In the genomic region with DNA sequence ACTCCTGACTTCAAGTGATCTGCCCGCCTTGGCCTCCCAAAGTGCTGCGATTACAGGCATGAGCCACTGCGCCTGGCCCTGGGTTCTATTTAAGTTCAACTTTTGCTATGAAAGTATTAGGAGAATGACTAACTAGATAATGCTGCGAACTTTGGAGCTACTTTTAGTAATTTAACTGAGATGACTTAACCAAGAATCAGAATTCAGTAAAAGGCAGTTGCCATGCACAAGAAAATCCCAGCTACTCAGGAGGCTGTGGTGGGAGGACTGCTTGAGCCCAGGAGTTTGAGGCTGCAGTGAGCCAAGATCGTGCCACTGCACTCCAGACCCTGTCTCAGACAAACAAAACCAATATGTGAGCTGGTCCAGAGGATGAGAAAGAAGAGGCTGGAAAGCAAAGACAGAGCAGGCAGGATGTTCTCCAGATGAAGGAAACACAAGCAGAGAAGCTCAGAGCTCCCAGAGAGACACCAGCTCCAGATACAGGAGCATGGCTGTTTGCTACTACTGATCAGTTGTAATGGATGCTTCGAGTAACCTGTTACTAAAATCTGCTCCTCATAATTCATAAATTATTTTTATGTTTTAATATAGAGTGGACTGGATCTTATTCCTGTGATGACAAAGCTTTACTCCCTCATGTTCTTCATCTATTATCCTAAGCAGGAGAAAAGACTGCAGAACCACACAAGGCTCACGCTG, we compare ENCODE assay signal across 22 cellular contexts. TPM values are rescaled to one million over a fixed set of nuclear protein-coding genes. Genes with fewer than 3 reads are reported as not detected.
DNase-seq lines count a peak whose midpoint lies in the region; ATAC-seq, FAIRE-seq and TF ChIP-seq lines count a peak whose summit lies in the region.
"Had no signal": no experiment of that assay in that cellular context is flagged by ENCODE, and none has a peak within 500 bp of the region (broad histone marks: within the 10 kb centered on the region; RNA-seq: fewer than 3 reads in every experiment).

No MANE protein-coding gene starts in this region.

- H3K9ac ChIP-seq in K562 (ENCODE audit: insufficient read depth in 1 of 2, low read depth in 2 of 2, low read length in 2 of 2) (no peak overlapping the region), kidney (ENCODE audit: low read length in 2 of 2) (no peak overlapping the region)
- H3K9ac ChIP-seq: BLaER1 had no signal

- ATAC-seq in K562, result no peak; the same call in 2 of the 3 replicates
- ATAC-seq in HG03571 (IDR thresholded peaks at IDR 0.05; ENCODE audit: unreplicated experiment), result no peak

- TF ChIP-seq POLR2A in K562 (conservative IDR thresholded peaks at IDR 0.05), result no peak

- H3K9me3 Mint-ChIP-seq in HFFc6, result no peaks in the 10 kb centered on the region
- H3K9me3 Mint-ChIP-seq: nephron had no signal

- H3K9me1 ChIP-seq in K562 (ENCODE audit: control insufficient read depth, insufficient read depth, low read length), result no peaks in the 10 kb centered on the region

- H3K4me3 Mint-ChIP-seq in HFFc6, result no peak overlapping the region
- H3K4me3 Mint-ChIP-seq: nephron had no signal

- H2AFZ ChIP-seq in K562 (ENCODE audit: low read depth, low read length), result no peak overlapping the region

- no peaks in the 10 kb centered on the region for H3K4me1 Mint-ChIP-seq in HFFc6 (ENCODE audit: low read depth)
- H3K4me1 Mint-ChIP-seq: nephron had no signal

- POLR2A ChIA-PET in K562 (lab: Yijun Ruan, JAX), result interaction anchor here (0.6 to 1.5 kb wide), 3 partner anchors 10 to 355 kb away, joined by 3 to 5 read pairs (median 4); no protein-coding TSS in a partner anchor

- peaks cover 2% of the 10 kb centered on the region; the same call in 1 of the 2 replicates for H3K27me3 Mint-ChIP-seq in HFFc6 (ENCODE audit: insufficient read depth)

- H3K27ac ChIP-seq in K562 (ENCODE audit: extremely low read depth, low read depth, low read length), result no peak overlapping the region
- H3K27ac ChIP-seq in kidney (ENCODE audit: low read depth in 2 of 2, low read length in 2 of 2), result no peak overlapping the region
- H3K27ac ChIP-seq: BLaER1 had no signal

- FAIRE-seq in K562 (lab: Jason Lieb, UNC), result no peak
- FAIRE-seq in kidney (lab: Jason Lieb, UNC), result no peak
- FAIRE-seq: A204.1, astrocyte, GM18507 had no signal

- intact Hi-C loops in K562 (cut with micrococcal nuclease) (loop anchor here (10.0 kb wide), 1 partner anchor 495 kb away; no protein-coding TSS in a partner anchor), kidney (cut with DNase I) (loop anchor here (10.0 kb wide), 1 partner anchor 355 kb away; no protein-coding TSS in a partner anchor)

- peaks cover 53% of the 10 kb centered on the region for H3K79me2 ChIP-seq in K562 (ENCODE audit: control insufficient read depth, insufficient read depth, low read length)

- no peaks in the 10 kb centered on the region for H3K4me1 ChIP-seq in K562 (replicated peaks in 1 of 2; ENCODE audit: control insufficient read depth in 2 of 2, insufficient read depth in 2 of 2, low read length in 2 of 2)
- H3K4me1 ChIP-seq in kidney (ENCODE audit: control insufficient read depth in 1 of 2, insufficient read depth in 1 of 2, low read depth in 1 of 2, low read length in 2 of 2), result no peaks in the 10 kb centered on the region

- in situ Hi-C loops in K562 (cut with MboI), result loop anchor here (25.0 kb wide), 1 partner anchor 643 kb away; a partner anchor contains a TSS

- no peak for TF ChIP-seq RAD21 in K562 (CRISPR knock-in tag; conservative IDR thresholded peaks at IDR 0.05 in 1 of 2, IDR thresholded peaks at IDR 0.05 in 1 of 2)

- no peak overlapping the region for H3K4me2 ChIP-seq in K562 (ENCODE audit: insufficient read depth, low read length)
- H3K4me2 ChIP-seq: BLaER1, smooth muscle cell had no signal

- no peak for TF ChIP-seq EP300 in K562 (IDR thresholded peaks at IDR 0.05; ENCODE audit: low read length)

- CTCF ChIA-PET in K562 (lab: Yijun Ruan, JAX; ENCODE audit: low intra/inter-chr PET ratio), result no interaction called here

- H3K27ac Mint-ChIP-seq in HFFc6, result peak overlapping the region; percentile 61; the same call in 1 of the 2 replicates
- H3K27ac Mint-ChIP-seq: nephron had no signal

- TF ChIP-seq CTCF in HFFc6 (IDR thresholded peaks at IDR 0.05), result no peak
- TF ChIP-seq CTCF in K562 (IDR thresholded peaks at IDR 0.05 in 2 of 3, conservative IDR thresholded peaks at IDR 0.05 in 1 of 3; ENCODE audit: insufficient read depth in 2 of 3, low read depth in 1 of 3, low read length in 3 of 3), result no peak
- TF ChIP-seq CTCF in kidney (IDR thresholded peaks at IDR 0.05; ENCODE audit: borderline replicate concordance, extremely low read depth, insufficient read depth), result no peak

- peaks cover 95% of the 10 kb centered on the region for H3K36me3 ChIP-seq in K562 (ENCODE audit: control insufficient read depth, insufficient read depth, low read length)
- peaks cover 17 to 41% of the 10 kb centered on the region in 2 donors for H3K36me3 ChIP-seq in kidney (ENCODE audit: control insufficient read depth in 1 of 2, insufficient read depth in 2 of 2, low read length in 2 of 2)

- BruUV-seq in K562 (replicated peaks; lab: Mats Ljungman, UMichigan), result no TSS peak

- H4K20me1 ChIP-seq in K562 (replicated peaks; ENCODE audit: control insufficient read depth, insufficient read depth, low read length), result no peaks in the 10 kb centered on the region; the same call in 1 of the 2 replicates

- peak; percentile 41 for DNase-seq in activated CD8-positive, alpha-beta memory T cell treated with anti-CD3 and anti-CD28 coated beads for 24 hours
- DNase-seq in activated CD8-positive, alpha-beta memory T cell treated with anti-CD3 and anti-CD28 coated beads, Interleukin-2, amount 50 U/mL, for 4 hours, result no peak
- DNase-seq in HFFc6 (no peak), K562 (ENCODE audit: extremely low read depth in 1 of 4, low spot score in 3 of 4) (no peak), kidney (no peak), NCI-H2081 (lab: John Stamatoyannopoulos, UW) (no peak)
- DNase-seq in stimulated activated CD8-positive, alpha-beta memory T cell treated with anti-CD3 and anti-CD28 coated beads, Interleukin-4, amount 100 ng/mL, for 48 hours, result peak; percentile 16
- DNase-seq: activated gamma-delta T cell; DMS53; HCEC 1CT; islet precursor cell; KBM-7; NCI-H2029 treated with DMSO at 0.1 percent for 48 hours; stimulated activated CD4-positive, alpha-beta T cell treated with anti-CD3 and anti-CD28 coated beads, Interleukin-4, amount 100 ng/mL, for 24 hours; SW 1271 had no signal

- H3K9me3 ChIP-seq in K562 (replicated peaks; ENCODE audit: control insufficient read depth, insufficient read depth, low read depth, low read length) (no peaks in the 10 kb centered on the region), kidney (ENCODE audit: control insufficient read depth in 1 of 2, low read length in 2 of 2) (no peaks in the 10 kb centered on the region)
- H3K9me3 ChIP-seq: BLaER1 had no signal

- H3K36me3 Mint-ChIP-seq in HFFc6 (ENCODE audit: low read depth), result peaks cover 37% of the 10 kb centered on the region

- H3K4me3 ChIP-seq in K562 (no peak overlapping the region), kidney (ENCODE audit: low read length in 2 of 2) (no peak overlapping the region)
- H3K4me3 ChIP-seq: BLaER1, smooth muscle cell had no signal

- WGBS in K562 (ENCODE audit: insufficient coverage, low coverage, missing lambda C conversion rate), result 93% methylated on average over 7 of the region's 7 CpGs

- H3K27me3 ChIP-seq in K562 (ENCODE audit: control insufficient read depth in 2 of 2, insufficient read depth in 2 of 2, low read length in 2 of 2), result no peaks in the 10 kb centered on the region
- H3K27me3 ChIP-seq: BLaER1 had no signal

TF ChIP-seq in K562, 482 proteins besides CTCF, POLR2A, EP300 and RAD21 (continues in another document):
- no peak for TF ChIP-seq C11orf30 (IDR thresholded peaks at IDR 0.05; ENCODE audit: low read depth)
- no peak for TF ChIP-seq HOXB6 (CRISPR knock-in tag; IDR thresholded peaks at IDR 0.05; ENCODE audit: borderline replicate concordance)
- peak; percentile 61 for TF ChIP-seq EWSR1 (IDR thresholded peaks at IDR 0.05; ENCODE audit: borderline replicate concordance, low read depth, partially characterized antibody)

RNA-seq across cellular contexts. Expression of a gene that starts 23.9 kb away (rescaled TPM):
- 10 to 100 TPM; 38.5 to 42.9 (median 40.1) TPM for total RNA-seq in HFFc6 (2021; fragmentation: NEBNext Ultra II Directional; extraction: Animal tissue kit (Norgen Biotek cat#: 25700))
- total RNA-seq in K562 (2011; cell fraction: chromatin; rRNA removed; ENCODE audit: low replicate concordance), result 27.8 and 53.4 TPM in 2 replicates
- 21.3 and 24.7 TPM in 2 replicates for total RNA-seq in K562 (2011; cell fraction: nucleolus; rRNA removed)
- total RNA-seq in K562 (2011; cell fraction: nucleoplasm; rRNA removed), result 26.2 and 28.5 TPM in 2 replicates
- total RNA-seq in K562 (2014; rRNA removed), result 16.8 and 17.7 TPM in 2 replicates
- total RNA-seq in K562 (2014; rRNA removed; fragmentation: Illumina TruSeq; extraction: Trizol), result 23.4 and 25.0 TPM in 2 replicates
- total RNA-seq in K562 (2015; rRNA removed; fragmentation: Illumina TruSeq; extraction: Trizol), result 18.7 and 21.8 TPM in 2 replicates
- 39.7 and 41.8 TPM in 2 replicates for total RNA-seq in K562 (2021)
- polyA plus RNA-seq in K562 (2011; rRNA removed), result 11.4 and 12.9 TPM in 2 replicates
- polyA plus RNA-seq in K562 (2011; cell fraction: cytosol; rRNA removed), result 6.8 and 8.6 TPM in 2 replicates
- 19.8 and 24.3 TPM in 2 replicates for polyA plus RNA-seq in K562 (2011; cell fraction: nucleus; rRNA removed)
- polyA plus RNA-seq in K562 (2012), result 17.7 and 21.1 TPM in 2 replicates
- 19.3 and 26.7 TPM in 2 replicates for polyA plus RNA-seq in K562 (2014; fragmentation: Illumina TruSeq; extraction: Trizol)
- polyA plus RNA-seq in K562 (2014; fragmentation: Nextera tagmentation; extraction: Ambion mirVana), result 1 to 10 TPM; 3.0 to 7.1 TPM
- polyA plus RNA-seq in K562 (2014; rRNA removed), result 16.0 and 23.5 TPM in 2 replicates
- polyA minus RNA-seq in K562 (2011; rRNA and poly(A)+ RNA removed), result 36.2 and 44.6 TPM in 2 replicates
- polyA minus RNA-seq in K562 (2011; cell fraction: cytosol; rRNA and poly(A)+ RNA removed), result 21.7 and 25.7 TPM in 2 replicates
- 19.7 and 29.4 TPM in 2 replicates for polyA minus RNA-seq in K562 (2011; cell fraction: nucleus; rRNA and poly(A)+ RNA removed)
- total RNA-seq in kidney, result 60.9 TPM
- 5.0 TPM for polyA plus RNA-seq in kidney (ENCODE audit: insufficient read depth, low read depth, low replicate concordance)

Comparison
In these comparisons a context has a peak if more than half of its experiments do, and no peak if none do; other contexts are left out.
1. DNase-seq: peak in activated CD8-positive, alpha-beta memory T cell treated with anti-CD3 and anti-CD28 coated beads for 24 hours (single experiment) and stimulated activated CD8-positive, alpha-beta memory T cell treated with anti-CD3 and anti-CD28 coated beads, Interleukin-4, amount 100 ng/mL, for 48 hours (single experiment); none in activated CD8-positive, alpha-beta memory T cell treated with anti-CD3 and anti-CD28 coated beads, Interleukin-2, amount 50 U/mL, for 4 hours (single experiment), HFFc6 (single experiment), K562 (0 of 4), kidney (single experiment) and NCI-H2081 (0 of 2).